In genomic region chr6:24856246-24856599, GRCh38 we compare ENCODE assay signal across 1 cellular context.
A peak's percentile ranks its signal among the peaks of the same experiment; 100 is the strongest.
TF ChIP-seq lines count a peak whose summit lies in the region.

No MANE protein-coding gene starts in this region.

TF ChIP-seq in GM12878, 131 proteins besides CTCF, POLR2A, EP300 and RAD21:
- TF ChIP-seq E2F8 (IDR thresholded peaks at IDR 0.05; ENCODE audit: low read depth, partially characterized antibody) (peak; percentile 31), HSF1 (IDR thresholded peaks at IDR 0.05; ENCODE audit: low read depth, low read length) (no peak)
